In genomic region chr9:68705636-68706578, GRCh38 we compare ENCODE assay signal across 8 cellular contexts. TPM values are rescaled to one million over a fixed set of nuclear protein-coding genes. Genes with fewer than 3 reads are reported as not detected.
DNase-seq lines count a peak whose midpoint lies in the region; ATAC-seq, FAIRE-seq and TF ChIP-seq lines count a peak whose summit lies in the region.

No MANE protein-coding gene starts in this region.

- POLR2A ChIA-PET in activated B cell treated with CpG ODN at 0.5 μM for 24 hours (lab: Charles Lee): interaction anchor here (0.6 to 3.8 kb wide), 8 partner anchors 62 to 101 kb away, joined by 3 to 31 read pairs (median 8); a partner anchor contains a TSS

- H3K4me3 Mint-ChIP-seq in activated B cell treated with CpG ODN at 0.5 μM for 24 hours: peak overlapping the region; percentile 97

- peaks cover 0 to 2% (median 0%) of the 10 kb centered on the region in 3 donors for H3K4me1 ChIP-seq in pancreas

- peak overlapping the region; percentile 37 to 90 (median 76) for H3K27ac ChIP-seq in pancreas

- H3K4me3 ChIP-seq in pancreas: peak overlapping the region; percentile 60 to 79 (median 70)

- no peaks in the 10 kb centered on the region for H3K36me3 ChIP-seq in pancreas

- peak overlapping the region; percentile 82 for H3K27ac Mint-ChIP-seq in activated B cell treated with CpG ODN at 0.5 μM for 24 hours

- no peaks in the 10 kb centered on the region for H3K27me3 Mint-ChIP-seq in activated B cell treated with CpG ODN at 0.5 μM for 24 hours

- CTCF ChIA-PET in activated B cell treated with CpG ODN at 0.5 μM for 24 hours (lab: Charles Lee): interaction anchor here (0.7 to 1.9 kb wide), 5 partner anchors 20 to 294 kb away, joined by 4 to 8 read pairs (median 4); no protein-coding TSS in a partner anchor

- no peak for FAIRE-seq in pancreas (lab: Jason Lieb, UNC)

- intact Hi-C loops in activated B cell treated with CpG ODN at 0.5 μM for 24 hours (cut with micrococcal nuclease) (loop anchor here (1.0 to 5.0 kb wide), 5 partner anchors 21 to 1711 kb away; partner anchors contain the start of gene FXN), Right ventricle myocardium inferior (cut with DNase I) (loop anchor here (1.0 to 10.0 kb wide), 8 partner anchors 35 to 293 kb away; no protein-coding TSS in a partner anchor), pancreas (cut with DNase I) (loop anchor here in 1 of 3 donors (10.0 kb wide), 1 partner anchor 299 kb away; no protein-coding TSS in a partner anchor)

- H3K9me3 ChIP-seq in pancreas: no peaks in the 10 kb centered on the region

- 0% methylated on average over 47 to 54 of the region's 54 CpGs for WGBS in pancreas, 2 donors

- DNase-seq in AML-193 (lab: John Stamatoyannopoulos, UW) (peak; percentile 65 to 67), activated B cell treated with CpG ODN at 0.5 μM for 24 hours (peak; percentile 49), Right ventricle myocardium inferior (ENCODE audit: missing footprints) (peak; percentile 67), pancreas (peak in 3 of 6 donors; percentile 37 to 72 (median 61)), epidermal melanocyte (ENCODE audit: insufficient read length, low spot score) (no peak), NCI-H1694 (lab: John Stamatoyannopoulos, UW) (no peak)

- peaks cover 12% of the 10 kb centered on the region for H3K36me3 Mint-ChIP-seq in activated B cell treated with CpG ODN at 0.5 μM for 24 hours (ENCODE audit: low read depth)

- TF ChIP-seq CTCF in activated B cell treated with CpG ODN at 0.5 μM for 24 hours (IDR thresholded peaks at IDR 0.05) (no peak), pancreas (IDR thresholded peaks at IDR 0.05) (no peak)

- peaks cover 59% of the 10 kb centered on the region for H3K4me1 Mint-ChIP-seq in activated B cell treated with CpG ODN at 0.5 μM for 24 hours

- no peaks in the 10 kb centered on the region for H3K9me3 Mint-ChIP-seq in activated B cell treated with CpG ODN at 0.5 μM for 24 hours

- H3K27me3 ChIP-seq in pancreas: no peaks in the 10 kb centered on the region

- peak; percentile 12 for ATAC-seq in GM19023 (IDR thresholded peaks at IDR 0.05; ENCODE audit: unreplicated experiment)
- peak; percentile 8 for ATAC-seq in HG03521 (IDR thresholded peaks at IDR 0.05; ENCODE audit: unreplicated experiment)
- ATAC-seq in activated B cell treated with CpG ODN at 0.5 μM for 24 hours (ENCODE audit: low read depth): peak; percentile 22
- peak; percentile 66 for ATAC-seq in Right ventricle myocardium inferior
- peak; percentile 19 to 53 (median 44) for ATAC-seq in pancreas

RNA-seq across cellular contexts. Expression of gene PIP5K1B, which starts 0.9 kb away (rescaled TPM):
- total RNA-seq in activated B cell treated with CpG ODN at 0.5 μM for 24 hours: 17.1 and 22.0 TPM in 2 replicates
- total RNA-seq in Right ventricle myocardium inferior: 60.6 TPM
- 1 to 10 TPM; 5.3 to 6.9 (median 6.4) TPM for total RNA-seq in pancreas
- 1 to 10 TPM; 1.3 to 1.5 TPM for polyA plus RNA-seq in pancreas

Comparison
In these comparisons a context has a peak if more than half of its experiments do, and no peak if none do; other contexts are left out.
1. DNase-seq: peak in AML-193 (2 of 2), activated B cell treated with CpG ODN at 0.5 μM for 24 hours (single experiment) and Right ventricle myocardium inferior (single experiment); none in epidermal melanocyte (single experiment) and NCI-H1694 (single experiment).
2. ATAC-seq: peak in every context shown above with its lines; median percentile 66 in Right ventricle myocardium inferior; 44 in pancreas; 22 in activated B cell treated with CpG ODN at 0.5 μM for 24 hours; 12 in GM19023; 8 in HG03521.